8 cellular contexts compared by ENCODE assay signal in the genomic region with DNA sequence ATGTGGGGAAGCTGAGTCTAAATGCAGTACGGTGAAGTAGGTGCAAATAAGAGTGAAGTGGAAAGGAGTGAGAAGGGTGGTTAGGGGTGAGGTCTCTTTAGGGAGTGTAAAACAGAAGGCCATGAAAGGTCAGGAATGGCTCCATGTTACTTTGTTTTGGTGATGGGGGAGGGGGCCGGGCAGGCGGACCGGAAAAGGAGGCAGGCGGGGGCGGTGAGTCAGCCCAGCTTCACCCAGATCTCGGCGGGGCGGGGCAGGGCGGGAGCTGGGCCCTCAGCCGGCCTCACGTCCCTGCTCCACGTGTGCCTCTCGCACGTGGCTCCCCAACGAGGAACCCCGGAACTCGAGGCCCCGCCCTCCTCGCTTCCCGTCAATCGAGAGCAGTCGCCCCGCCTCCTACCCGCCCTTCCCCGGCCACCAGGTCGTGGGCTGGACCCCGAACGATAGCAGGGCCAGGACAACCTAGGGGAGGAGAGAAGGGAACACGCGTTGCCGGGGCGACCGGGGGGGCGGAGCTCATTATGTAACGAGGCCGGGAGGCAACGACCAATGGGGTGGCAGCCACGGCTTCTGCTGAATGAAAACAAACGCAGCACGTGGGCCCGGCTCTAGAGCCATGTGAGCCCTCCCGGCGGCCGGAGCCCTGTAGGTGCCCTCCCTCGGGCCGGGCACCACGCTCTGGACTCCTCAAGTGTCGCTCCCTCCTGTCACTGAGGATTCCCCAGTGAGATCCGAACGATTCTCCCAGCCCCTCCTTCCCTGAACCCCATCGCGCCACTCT. TPM values are rescaled to one million over a fixed set of nuclear protein-coding genes. Genes with fewer than 3 reads are reported as not detected.
DNase-seq lines count a peak whose midpoint lies in the region; ATAC-seq and TF ChIP-seq lines count a peak whose summit lies in the region.

No MANE protein-coding gene starts in this region.

- no peaks in the 10 kb centered on the region for H3K27me3 Mint-ChIP-seq in activated CD4-positive, alpha-beta T cell treated with anti-CD3 and anti-CD28 coated beads, Interleukin-2, amount 10 ng/mL, durations not matched to agents 7 days and 5 days

- TF ChIP-seq CTCF in coronary artery (IDR thresholded peaks at IDR 0.05): no peak

- peak overlapping the region; percentile 89 to 96 for H3K27ac ChIP-seq in coronary artery

- H3K27ac Mint-ChIP-seq in activated CD4-positive, alpha-beta T cell treated with anti-CD3 and anti-CD28 coated beads, Interleukin-2, amount 10 ng/mL, durations not matched to agents 7 days and 5 days: peak overlapping the region; percentile 91

- peaks cover 87% of the 10 kb centered on the region for H3K4me1 Mint-ChIP-seq in activated CD4-positive, alpha-beta T cell treated with anti-CD3 and anti-CD28 coated beads, Interleukin-2, amount 10 ng/mL, durations not matched to agents 7 days and 5 days

- no peaks in the 10 kb centered on the region for H3K9me3 Mint-ChIP-seq in activated CD4-positive, alpha-beta T cell treated with anti-CD3 and anti-CD28 coated beads, Interleukin-2, amount 10 ng/mL, durations not matched to agents 7 days and 5 days

- H3K4me3 ChIP-seq in coronary artery: peak overlapping the region; percentile 83

- H3K36me3 Mint-ChIP-seq in activated CD4-positive, alpha-beta T cell treated with anti-CD3 and anti-CD28 coated beads, Interleukin-2, amount 10 ng/mL, durations not matched to agents 7 days and 5 days (ENCODE audit: low read depth): peaks cover 44% of the 10 kb centered on the region

- H3K4me3 Mint-ChIP-seq in activated CD4-positive, alpha-beta T cell treated with anti-CD3 and anti-CD28 coated beads, Interleukin-2, amount 10 ng/mL, durations not matched to agents 7 days and 5 days: peak overlapping the region; percentile 82

- DNase-seq in Ammon's horn (ENCODE audit: low spot score) (peak; percentile 97), NCI-H69 (lab: John Stamatoyannopoulos, UW) (peak; percentile 94), coronary artery (ENCODE audit: low spot score) (peak; percentile 100), left lobe of liver (ENCODE audit: low spot score) (peak; percentile 100)
- peak; percentile 96 for DNase-seq in activated CD4-positive, alpha-beta T cell treated with anti-CD3 and anti-CD28 coated beads, Interleukin-2, amount 10 ng/mL, durations not matched to agents 7 days and 5 days
- peak; percentile 100 for DNase-seq in stimulated activated CD4-positive, alpha-beta T cell treated with anti-CD3 and anti-CD28 coated beads, Interleukin-1b, Interleukin-23, amount 100 ng/mL, for 48 hours

- CTCF ChIA-PET in activated CD4-positive, alpha-beta T cell treated with anti-CD3 and anti-CD28 coated beads, Interleukin-2, amount 10 ng/mL, durations not matched to agents 7 days and 5 days (lab: Charles Lee): interaction anchor here (0.6 to 8.5 kb wide), 14 partner anchors 9 to 368 kb away, joined by 3 to 97 read pairs (median 4); a partner anchor contains a TSS

- POLR2A ChIA-PET in activated CD4-positive, alpha-beta T cell treated with anti-CD3 and anti-CD28 coated beads, Interleukin-2, amount 10 ng/mL, durations not matched to agents 7 days and 5 days (lab: Charles Lee): no interaction called here

- ATAC-seq in GM19324 (IDR thresholded peaks at IDR 0.05; ENCODE audit: low FRiP score, unreplicated experiment) (peak; percentile 72), HG03469 (IDR thresholded peaks at IDR 0.05; ENCODE audit: unreplicated experiment) (peak; percentile 25), left lobe of liver (peak; percentile 72)

RNA-seq across cellular contexts. Expression of a gene that starts 1.4 kb away (rescaled TPM):
- 1 to 10 TPM; 5.5 to 5.8 TPM for total RNA-seq in activated CD4-positive, alpha-beta T cell treated with anti-CD3 and anti-CD28 coated beads, Interleukin-2, amount 10 ng/mL, durations not matched to agents 7 days and 5 days
- total RNA-seq in left lobe of liver: 18.6 TPM

RNA-seq across cellular contexts. Expression of a gene that starts 22.7 kb away (rescaled TPM):
- total RNA-seq in activated CD4-positive, alpha-beta T cell treated with anti-CD3 and anti-CD28 coated beads, Interleukin-2, amount 10 ng/mL, durations not matched to agents 7 days and 5 days: 10 to 100 TPM; 95.4 to 97.1 TPM
- 45.9 TPM for total RNA-seq in left lobe of liver

RNA-seq across cellular contexts. Expression of a gene that starts 36.3 kb away (rescaled TPM):
- 1 to 10 TPM; 8.6 to 9.1 TPM for total RNA-seq in activated CD4-positive, alpha-beta T cell treated with anti-CD3 and anti-CD28 coated beads, Interleukin-2, amount 10 ng/mL, durations not matched to agents 7 days and 5 days
- total RNA-seq in left lobe of liver: 10.7 TPM

RNA-seq across cellular contexts. Expression of a gene that starts 41.3 kb away (rescaled TPM):
- total RNA-seq in activated CD4-positive, alpha-beta T cell treated with anti-CD3 and anti-CD28 coated beads, Interleukin-2, amount 10 ng/mL, durations not matched to agents 7 days and 5 days: 10 to 100 TPM; 84.8 to 89.2 TPM
- total RNA-seq in left lobe of liver: 25.1 TPM

RNA-seq across cellular contexts. Expression of a gene that starts 44.8 kb away (rescaled TPM):
- total RNA-seq in activated CD4-positive, alpha-beta T cell treated with anti-CD3 and anti-CD28 coated beads, Interleukin-2, amount 10 ng/mL, durations not matched to agents 7 days and 5 days: 100 to 1,000 TPM in 1 of 2 experiments, 10 to 100 TPM in 1; 92.1 to 102 TPM
- 28.8 TPM for total RNA-seq in left lobe of liver

Comparison
In these comparisons a context has a peak if more than half of its experiments do, and no peak if none do; other contexts are left out.
1. Peak in every context shown above with its lines: DNase-seq, ATAC-seq, H3K4me3 ChIP-seq and H3K27ac ChIP-seq.